In the genomic region with DNA sequence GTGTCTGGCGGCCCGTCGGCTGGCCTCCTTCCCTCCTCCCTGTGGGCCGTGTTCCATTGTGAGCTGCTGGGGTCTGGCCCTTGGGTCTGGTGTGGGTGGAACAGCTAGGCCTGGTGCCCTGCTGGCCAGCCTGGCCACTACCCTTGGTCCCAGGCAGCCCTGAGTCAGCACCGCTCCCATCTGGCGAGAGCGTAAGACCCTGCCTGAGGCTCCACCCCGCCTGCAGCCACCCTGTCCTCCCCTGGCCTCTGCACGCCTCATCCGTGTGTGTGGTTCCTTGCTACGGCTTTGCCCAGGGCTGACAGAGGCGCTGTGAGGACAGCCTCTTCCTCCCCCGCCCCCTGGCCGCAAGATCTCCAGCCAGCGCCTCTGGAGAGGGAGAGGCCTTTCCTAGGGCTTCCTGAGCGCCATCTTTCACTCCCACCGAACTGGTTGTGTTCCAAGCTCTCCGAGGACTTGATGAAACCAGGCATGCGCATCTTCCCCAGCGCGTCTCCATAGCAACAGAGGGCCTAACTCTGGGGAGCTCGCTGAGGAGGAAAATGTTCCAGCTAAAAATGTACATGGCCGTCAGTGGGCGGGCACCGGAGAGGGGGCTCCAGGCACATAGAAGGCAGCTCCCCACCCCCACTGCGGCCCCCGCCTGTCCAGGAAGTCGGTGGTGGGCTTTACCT, we compare ENCODE assay signal across 8 cellular contexts.
DNase-seq lines count a peak whose midpoint lies in the region; ATAC-seq and TF ChIP-seq lines count a peak whose summit lies in the region.

No MANE protein-coding gene starts in this region.

- CTCF ChIA-PET in WTC11 (lab: Charles Lee): interaction anchor here (1.6 to 3.0 kb wide), 3 partner anchors 16 to 251 kb away, joined by 7 to 13 read pairs (median 7); no protein-coding TSS in a partner anchor

- intact Hi-C loops in posterior cingulate gyrus (cut with DNase I): loop anchor here (5.0 kb wide), 1 partner anchor 100 kb away; no protein-coding TSS in a partner anchor

- H3K27me3 ChIP-seq in cardiac muscle cell: no peaks in the 10 kb centered on the region

- H3K36me3 Mint-ChIP-seq in activated T-cell treated with anti-CD3 and anti-CD28 coated beads, Interleukin-2, amount 50 U/mL, for 24 hours (ENCODE audit: low read depth): peaks cover 56% of the 10 kb centered on the region
- peaks cover 11% of the 10 kb centered on the region for H3K36me3 Mint-ChIP-seq in activated T-cell treated with anti-CD3 and anti-CD28 coated beads, Interleukin-2, amount 50 U/mL, for 4 hours (ENCODE audit: insufficient read depth)
- no peaks in the 10 kb centered on the region for H3K36me3 Mint-ChIP-seq in WTC11

- no peak for ATAC-seq in activated T-cell treated with anti-CD3 and anti-CD28 coated beads, Interleukin-2, amount 50 U/mL, for 4 hours
- ATAC-seq in WTC11 (no peak), HG03571 (IDR thresholded peaks at IDR 0.05; ENCODE audit: unreplicated experiment) (no peak), HG03439 (IDR thresholded peaks at IDR 0.05; ENCODE audit: unreplicated experiment) (no peak)

- peaks cover 22% of the 10 kb centered on the region for H3K4me1 ChIP-seq in cardiac muscle cell (ENCODE audit: low read depth)

- no peaks in the 10 kb centered on the region for H3K27me3 Mint-ChIP-seq in activated T-cell treated with anti-CD3 and anti-CD28 coated beads, Interleukin-2, amount 50 U/mL, for 24 hours
- no peaks in the 10 kb centered on the region for H3K27me3 Mint-ChIP-seq in activated T-cell treated with anti-CD3 and anti-CD28 coated beads, Interleukin-2, amount 50 U/mL, for 4 hours (ENCODE audit: low read depth)
- no peaks in the 10 kb centered on the region for H3K27me3 Mint-ChIP-seq in WTC11 (ENCODE audit: low read depth)

- TF ChIP-seq CTCF in WTC11 (IDR thresholded peaks at IDR 0.05) (no peak), cardiac muscle cell (IDR thresholded peaks at IDR 0.05; ENCODE audit: low read depth, low read length) (peak; percentile 31)

- H3K9me3 Mint-ChIP-seq in activated T-cell treated with anti-CD3 and anti-CD28 coated beads, Interleukin-2, amount 50 U/mL, for 24 hours: no peaks in the 10 kb centered on the region
- no peaks in the 10 kb centered on the region for H3K9me3 Mint-ChIP-seq in activated T-cell treated with anti-CD3 and anti-CD28 coated beads, Interleukin-2, amount 50 U/mL, for 4 hours
- no peaks in the 10 kb centered on the region for H3K9me3 Mint-ChIP-seq in WTC11

- H3K4me1 Mint-ChIP-seq in activated T-cell treated with anti-CD3 and anti-CD28 coated beads, Interleukin-2, amount 50 U/mL, for 24 hours (ENCODE audit: low read depth): peaks cover 54% of the 10 kb centered on the region
- H3K4me1 Mint-ChIP-seq in activated T-cell treated with anti-CD3 and anti-CD28 coated beads, Interleukin-2, amount 50 U/mL, for 4 hours (ENCODE audit: low read depth): peaks cover 53% of the 10 kb centered on the region
- peaks cover 52% of the 10 kb centered on the region for H3K4me1 Mint-ChIP-seq in WTC11

- no peak overlapping the region for H3K4me3 Mint-ChIP-seq in activated T-cell treated with anti-CD3 and anti-CD28 coated beads, Interleukin-2, amount 50 U/mL, for 24 hours
- H3K4me3 Mint-ChIP-seq in activated T-cell treated with anti-CD3 and anti-CD28 coated beads, Interleukin-2, amount 50 U/mL, for 4 hours: no peak overlapping the region
- H3K4me3 Mint-ChIP-seq in WTC11: no peak overlapping the region

- peak overlapping the region; percentile 87 for H3K27ac Mint-ChIP-seq in activated T-cell treated with anti-CD3 and anti-CD28 coated beads, Interleukin-2, amount 50 U/mL, for 24 hours
- peak overlapping the region; percentile 88 for H3K27ac Mint-ChIP-seq in WTC11

- H3K36me3 ChIP-seq in cardiac muscle cell: no peaks in the 10 kb centered on the region

- POLR2A ChIA-PET in WTC11 (lab: Charles Lee): interaction anchor here (0.6 to 1.3 kb wide), 2 partner anchors 17 to 273 kb away, joined by 4 read pairs; no protein-coding TSS in a partner anchor

- no peak overlapping the region for H3K4me3 ChIP-seq in cardiac muscle cell

- no peaks in the 10 kb centered on the region for H3K9me3 ChIP-seq in cardiac muscle cell (ENCODE audit: low read depth)

- H3K27ac ChIP-seq in cardiac muscle cell: peak overlapping the region; percentile 96

- DNase-seq in activated T-cell treated with anti-CD3 and anti-CD28 coated beads, Interleukin-2, amount 50 U/mL, for 24 hours: no peak
- DNase-seq in activated T-cell treated with anti-CD3 and anti-CD28 coated beads, Interleukin-2, amount 50 U/mL, for 4 hours: no peak
- DNase-seq in WTC11 (ENCODE audit: low spot score) (peak; percentile 36), cardiac muscle cell (ENCODE audit: low read depth in 1 of 2, low spot score in 1 of 2) (peak in 1 of 2 donors; percentile 99), posterior cingulate gyrus (peak; percentile 58 to 97 (median 90)), RKO (ENCODE audit: low spot score) (no peak)

TF ChIP-seq in WTC11, 78 proteins besides CTCF, POLR2A, EP300 and RAD21:
- TF ChIP-seq, protein P1, sequence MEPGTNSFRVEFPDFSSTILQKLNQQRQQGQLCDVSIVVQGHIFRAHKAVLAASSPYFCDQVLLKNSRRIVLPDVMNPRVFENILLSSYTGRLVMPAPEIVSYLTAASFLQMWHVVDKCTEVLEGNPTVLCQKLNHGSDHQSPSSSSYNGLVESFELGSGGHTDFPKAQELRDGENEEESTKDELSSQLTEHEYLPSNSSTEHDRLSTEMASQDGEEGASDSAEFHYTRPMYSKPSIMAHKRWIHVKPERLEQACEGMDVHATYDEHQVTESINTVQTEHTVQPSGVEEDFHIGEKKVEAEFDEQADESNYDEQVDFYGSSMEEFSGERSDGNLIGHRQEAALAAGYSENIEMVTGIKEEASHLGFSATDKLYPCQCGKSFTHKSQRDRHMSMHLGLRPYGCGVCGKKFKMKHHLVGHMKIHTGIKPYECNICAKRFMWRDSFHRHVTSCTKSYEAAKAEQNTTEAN (CRISPR knock-in tag; IDR thresholded peaks at IDR 0.05): no peak
- TF ChIP-seq ZNF121 (CRISPR knock-in tag; IDR thresholded peaks at IDR 0.05) (peak; percentile 43; the same call in 1 of the 2 replicates), MYBL2 (CRISPR knock-in tag; IDR thresholded peaks at IDR 0.05) (no peak)

Comparison
In these comparisons a context has a peak if more than half of its experiments do, and no peak if none do; other contexts are left out.
1. DNase-seq: peak in WTC11 (single experiment) and posterior cingulate gyrus (10 of 10); none in activated T-cell treated with anti-CD3 and anti-CD28 coated beads, Interleukin-2, amount 50 U/mL, for 24 hours (single experiment), activated T-cell treated with anti-CD3 and anti-CD28 coated beads, Interleukin-2, amount 50 U/mL, for 4 hours (single experiment) and RKO (single experiment).